1 cellular context compared by ENCODE assay signal in the genomic region with DNA sequence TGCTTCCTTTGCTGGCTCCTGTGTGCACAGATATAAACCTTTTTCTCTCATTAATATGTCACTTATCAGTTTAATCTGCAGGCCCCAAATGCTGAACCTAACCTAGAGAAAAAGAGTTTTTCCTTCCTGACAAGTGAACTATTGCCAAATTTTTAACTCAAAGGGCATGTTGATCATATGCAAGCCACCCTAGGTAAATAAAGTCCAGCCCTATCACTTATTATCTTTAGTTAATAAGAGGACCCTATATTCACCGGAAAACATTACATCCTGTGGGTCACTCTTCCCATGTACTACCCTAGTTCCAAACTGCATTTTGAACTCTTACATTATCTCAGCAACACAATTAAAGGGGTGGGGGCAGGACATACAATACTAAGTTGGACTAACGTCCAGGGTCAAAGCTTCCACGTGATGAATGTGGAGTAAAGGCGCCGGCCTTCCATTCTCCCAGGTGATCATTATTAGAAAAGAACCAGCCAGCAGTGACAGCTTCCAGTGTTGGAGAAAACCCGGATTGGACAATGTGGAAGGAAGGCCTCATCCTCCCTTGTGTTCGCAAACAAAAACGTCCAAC.
TF ChIP-seq lines count a peak whose summit lies in the region.

No MANE protein-coding gene starts in this region.

TF ChIP-seq in SK-N-SH treated with all-trans-retinoic acid at 6 μM for 48 hours, 23 proteins besides CTCF, POLR2A, EP300 and RAD21:
- TF ChIP-seq TSHZ2 (CRISPR knock-in tag; IDR thresholded peaks at IDR 0.05) (no peak), ZFP3 (CRISPR knock-in tag; IDR thresholded peaks at IDR 0.05) (peak; percentile 40; the same call in 1 of the 2 replicates)
